9 cellular contexts compared by ENCODE assay signal in the genomic region with DNA sequence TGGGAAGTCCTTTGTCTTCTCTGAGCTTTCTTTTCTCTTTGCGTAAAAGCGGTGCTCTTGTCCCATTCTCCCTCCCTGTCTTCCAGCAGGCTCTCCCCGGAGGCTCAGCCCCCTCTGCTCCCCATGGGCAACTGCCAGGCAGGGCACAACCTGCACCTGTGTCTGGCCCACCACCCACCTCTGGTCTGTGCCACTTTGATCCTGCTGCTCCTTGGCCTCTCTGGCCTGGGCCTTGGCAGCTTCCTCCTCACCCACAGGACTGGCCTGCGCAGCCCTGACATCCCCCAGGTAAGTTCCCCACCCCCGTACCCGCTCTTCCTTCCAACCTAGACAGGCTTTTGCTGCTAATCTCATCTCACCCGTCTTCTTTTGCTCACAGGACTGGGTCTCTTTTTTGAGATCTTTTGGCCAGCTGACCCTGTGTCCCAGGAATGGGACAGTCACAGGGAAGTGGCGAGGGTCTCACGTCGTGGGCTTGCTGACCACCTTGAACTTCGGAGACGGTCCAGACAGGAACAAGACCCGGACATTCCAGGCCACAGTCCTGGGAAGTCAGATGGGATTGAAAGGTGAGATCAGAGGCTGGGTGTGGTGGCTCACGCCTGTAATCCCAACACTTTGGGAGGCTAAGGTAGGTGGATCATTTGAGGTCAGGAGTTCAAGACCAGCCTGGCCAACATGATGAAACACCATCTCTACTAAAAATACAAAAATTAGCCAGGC. TPM values are rescaled to one million over a fixed set of nuclear protein-coding genes. Genes with fewer than 3 reads are reported as not detected.
DNase-seq lines count a peak whose midpoint lies in the region; ATAC-seq and TF ChIP-seq lines count a peak whose summit lies in the region.
"Had no signal": no experiment of that assay in that cellular context is flagged by ENCODE, and none has a peak within 500 bp of the region (broad histone marks: within the 10 kb centered on the region; RNA-seq: fewer than 3 reads in every experiment).

No MANE protein-coding gene starts in this region.

- H3K27me3 ChIP-seq in ascending aorta (no peaks in the 10 kb centered on the region), lung (ENCODE audit: control insufficient read depth, insufficient read depth) (no peaks in the 10 kb centered on the region), thoracic aorta (replicated peaks; ENCODE audit: insufficient read depth) (no peaks in the 10 kb centered on the region)

- H3K36me3 ChIP-seq in ascending aorta: peaks cover 5 to 8% of the 10 kb centered on the region in 2 donors
- peaks cover 3 to 6% of the 10 kb centered on the region in 2 donors for H3K36me3 ChIP-seq in lung (ENCODE audit: control insufficient read depth in 2 of 2, insufficient read depth in 2 of 2, low read length in 2 of 2)
- peaks cover 4% of the 10 kb centered on the region for H3K36me3 ChIP-seq in thoracic aorta

- peaks cover 19% of the 10 kb centered on the region for H3K4me1 Mint-ChIP-seq in activated CD4-positive, alpha-beta T cell treated with anti-CD3 and anti-CD28 coated beads, Interleukin-2, amount 10 ng/mL, durations not matched to agents 7 days and 5 days

- CTCF ChIA-PET in activated CD4-positive, alpha-beta T cell treated with anti-CD3 and anti-CD28 coated beads, Interleukin-2, amount 10 ng/mL, durations not matched to agents 7 days and 5 days (lab: Charles Lee): interaction anchor here (3.3 kb wide), 1 partner anchor 10 kb away, joined by 26 read pairs; a partner anchor contains a TSS

- H3K27ac ChIP-seq in ascending aorta: peak overlapping the region; percentile 85 to 94
- H3K27ac ChIP-seq in lung (ENCODE audit: low read depth in 1 of 2, low read length in 1 of 2): peak overlapping the region; percentile 88 to 97
- peak overlapping the region; percentile 83 to 93 for H3K27ac ChIP-seq in thoracic aorta

- no peaks in the 10 kb centered on the region for H3K9me3 ChIP-seq in ascending aorta
- H3K9me3 ChIP-seq in lung (ENCODE audit: control insufficient read depth in 2 of 2, insufficient read depth in 1 of 2, low read length in 1 of 2): no peaks in the 10 kb centered on the region
- H3K9me3 ChIP-seq in thoracic aorta: no peaks in the 10 kb centered on the region

- no peak for ATAC-seq in lung (ENCODE audit: insufficient read depth, low FRiP score)
- no peak for ATAC-seq in thoracic aorta (ENCODE audit: insufficient number of reproducible peaks, low FRiP score, low read depth)

- H3K27me3 Mint-ChIP-seq in activated CD4-positive, alpha-beta T cell treated with anti-CD3 and anti-CD28 coated beads, Interleukin-2, amount 10 ng/mL, durations not matched to agents 7 days and 5 days: no peaks in the 10 kb centered on the region

- peaks cover 7% of the 10 kb centered on the region for H3K36me3 Mint-ChIP-seq in activated CD4-positive, alpha-beta T cell treated with anti-CD3 and anti-CD28 coated beads, Interleukin-2, amount 10 ng/mL, durations not matched to agents 7 days and 5 days (ENCODE audit: low read depth)

- no peak for DNase-seq in activated CD4-positive, alpha-beta T cell treated with anti-CD3 and anti-CD28 coated beads, Interleukin-2, amount 10 ng/mL, durations not matched to agents 7 days and 5 days
- no peak for DNase-seq in activated CD4-positive, alpha-beta T cell treated with anti-CD3 and anti-CD28 coated beads for 1 hour
- DNase-seq in ascending aorta (ENCODE audit: low spot score in 2 of 2) (no peak), lung (ENCODE audit: low spot score) (no peak), thoracic aorta (ENCODE audit: low spot score) (no peak), GDM1 (lab: John Stamatoyannopoulos, UW) (no peak)
- DNase-seq in stimulated activated CD4-positive, alpha-beta T cell treated with anti-CD3 and anti-CD28 coated beads, Interleukin-12 subunit alpha, Interleukin-12 subunit beta, amount 100 ng/mL, for 4 hours: no peak
- DNase-seq in NK-92 treated with Interleukin-12 subunit alpha and Interleukin-12 subunit beta, amount 100 ng/mL, for 24 hours (lab: John Stamatoyannopoulos, UW): no peak
- DNase-seq: COR-L47 had no signal

- intact Hi-C loops in ascending aorta (cut with DNase I): loop anchor here (2.0 kb wide), 1 partner anchor 34 kb away; a partner anchor contains a TSS

- POLR2A ChIA-PET in activated CD4-positive, alpha-beta T cell treated with anti-CD3 and anti-CD28 coated beads, Interleukin-2, amount 10 ng/mL, durations not matched to agents 7 days and 5 days (lab: Charles Lee): interaction anchor here (0.9 kb wide), 1 partner anchor 10 kb away, joined by 3 read pairs; a partner anchor contains a TSS

- H3K4me3 Mint-ChIP-seq in activated CD4-positive, alpha-beta T cell treated with anti-CD3 and anti-CD28 coated beads, Interleukin-2, amount 10 ng/mL, durations not matched to agents 7 days and 5 days: peak overlapping the region; percentile 88

- H3K9me3 Mint-ChIP-seq in activated CD4-positive, alpha-beta T cell treated with anti-CD3 and anti-CD28 coated beads, Interleukin-2, amount 10 ng/mL, durations not matched to agents 7 days and 5 days: no peaks in the 10 kb centered on the region

- 76 to 88% methylated on average over 14 of the region's 14 CpGs for WGBS in lung, 2 donors

- H3K4me3 ChIP-seq in ascending aorta: peak overlapping the region; percentile 71 to 75
- no peak overlapping the region for H3K4me3 ChIP-seq in lung
- H3K4me3 ChIP-seq in thoracic aorta: peak overlapping the region; percentile 71

- TF ChIP-seq CTCF in ascending aorta (IDR thresholded peaks at IDR 0.05) (no peak), lung (IDR thresholded peaks at IDR 0.05; ENCODE audit: control extremely low read depth, extremely low read depth) (no peak), thoracic aorta (IDR thresholded peaks at IDR 0.05) (no peak)

- H3K27ac Mint-ChIP-seq in activated CD4-positive, alpha-beta T cell treated with anti-CD3 and anti-CD28 coated beads, Interleukin-2, amount 10 ng/mL, durations not matched to agents 7 days and 5 days: peak overlapping the region; percentile 91

- H3K4me1 ChIP-seq in ascending aorta (peaks cover 0 to 5% of the 10 kb centered on the region in 2 donors), lung (ENCODE audit: control insufficient read depth in 2 of 2, insufficient read depth in 2 of 2, low read length in 2 of 2) (peaks cover 2 to 7% of the 10 kb centered on the region in 2 donors), thoracic aorta (ENCODE audit: control insufficient read depth in 1 of 2, low read depth in 2 of 2) (peaks cover 3 to 17% of the 10 kb centered on the region in 2 donors)

RNA-seq across cellular contexts. Expression of a gene that starts 1.3 kb away (rescaled TPM):
- total RNA-seq in activated CD4-positive, alpha-beta T cell treated with anti-CD3 and anti-CD28 coated beads, Interleukin-2, amount 10 ng/mL, durations not matched to agents 7 days and 5 days: 10 to 100 TPM; 57.8 to 60.5 TPM
- total RNA-seq in ascending aorta (49.2 TPM), lung (100 to 1,000 TPM in 1 of 2 donors, 10 to 100 TPM in 1; 56.4 to 141 TPM), thoracic aorta (100 to 1,000 TPM in 1 of 2 donors, 10 to 100 TPM in 1; 79.7 to 161 TPM)
- polyA plus RNA-seq in lung: 100 to 1,000 TPM; 127 to 210 TPM

RNA-seq across cellular contexts. Expression of a gene that starts 10.5 kb away (rescaled TPM):
- 10 to 100 TPM; 47.7 to 48.8 TPM for total RNA-seq in activated CD4-positive, alpha-beta T cell treated with anti-CD3 and anti-CD28 coated beads, Interleukin-2, amount 10 ng/mL, durations not matched to agents 7 days and 5 days
- total RNA-seq in ascending aorta (101 TPM), lung (10 to 100 TPM; 55.3 to 71.8 TPM), thoracic aorta (10 to 100 TPM; 54.6 to 55.0 TPM)
- 10 to 100 TPM; 33.8 to 55.5 TPM for polyA plus RNA-seq in lung

RNA-seq across cellular contexts. Expression of a gene that starts 32.2 kb away (rescaled TPM):
- total RNA-seq in activated CD4-positive, alpha-beta T cell treated with anti-CD3 and anti-CD28 coated beads, Interleukin-2, amount 10 ng/mL, durations not matched to agents 7 days and 5 days: 10 to 100 TPM; 37.0 to 45.0 TPM
- total RNA-seq in ascending aorta (2.0 TPM), lung (10 to 100 TPM; 16.9 to 22.7 TPM), thoracic aorta (10 to 100 TPM in 1 of 2 donors, 1 to 10 TPM in 1; 6.1 to 17.7 TPM)
- 10 to 100 TPM; 13.1 to 18.4 TPM for polyA plus RNA-seq in lung

RNA-seq across cellular contexts. Expression of a gene that starts 32.9 kb away (rescaled TPM):
- 100 to 1,000 TPM; 113 to 134 TPM for total RNA-seq in activated CD4-positive, alpha-beta T cell treated with anti-CD3 and anti-CD28 coated beads, Interleukin-2, amount 10 ng/mL, durations not matched to agents 7 days and 5 days
- total RNA-seq in ascending aorta (44.1 TPM), lung (10 to 100 TPM; 37.5 to 68.5 TPM), thoracic aorta (10 to 100 TPM; 67.4 to 81.8 TPM)
- 100 to 1,000 TPM in 1 of 2 donors, 10 to 100 TPM in 1; 51.8 to 105 TPM for polyA plus RNA-seq in lung

RNA-seq across cellular contexts. Expression of a gene that starts 37.2 kb away (rescaled TPM):
- 10 to 100 TPM; 28.4 to 36.1 TPM for total RNA-seq in activated CD4-positive, alpha-beta T cell treated with anti-CD3 and anti-CD28 coated beads, Interleukin-2, amount 10 ng/mL, durations not matched to agents 7 days and 5 days
- total RNA-seq in ascending aorta: 302 TPM
- total RNA-seq in lung: 10 to 100 TPM; 18.0 to 26.2 TPM
- 10 to 100 TPM; 15.0 to 15.1 TPM for polyA plus RNA-seq in lung
- 10 to 100 TPM; 29.2 to 37.1 TPM for total RNA-seq in thoracic aorta
